1 cellular context compared by ENCODE assay signal in genomic region chr5:131230406-131230805, GRCh38.
TF ChIP-seq lines count a peak whose summit lies in the region.

No MANE protein-coding gene starts in this region.

TF ChIP-seq in SK-N-SH, 30 proteins besides CTCF, POLR2A, EP300 and RAD21 (continued from another document):
- TF ChIP-seq, protein P1, sequence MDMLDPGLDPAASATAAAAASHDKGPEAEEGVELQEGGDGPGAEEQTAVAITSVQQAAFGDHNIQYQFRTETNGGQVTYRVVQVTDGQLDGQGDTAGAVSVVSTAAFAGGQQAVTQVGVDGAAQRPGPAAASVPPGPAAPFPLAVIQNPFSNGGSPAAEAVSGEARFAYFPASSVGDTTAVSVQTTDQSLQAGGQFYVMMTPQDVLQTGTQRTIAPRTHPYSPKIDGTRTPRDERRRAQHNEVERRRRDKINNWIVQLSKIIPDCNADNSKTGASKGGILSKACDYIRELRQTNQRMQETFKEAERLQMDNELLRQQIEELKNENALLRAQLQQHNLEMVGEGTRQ (IDR thresholded peaks at IDR 0.05; ENCODE audit: borderline replicate concordance, low read depth, low read length) = no peak
- TF ChIP-seq, protein P2, sequence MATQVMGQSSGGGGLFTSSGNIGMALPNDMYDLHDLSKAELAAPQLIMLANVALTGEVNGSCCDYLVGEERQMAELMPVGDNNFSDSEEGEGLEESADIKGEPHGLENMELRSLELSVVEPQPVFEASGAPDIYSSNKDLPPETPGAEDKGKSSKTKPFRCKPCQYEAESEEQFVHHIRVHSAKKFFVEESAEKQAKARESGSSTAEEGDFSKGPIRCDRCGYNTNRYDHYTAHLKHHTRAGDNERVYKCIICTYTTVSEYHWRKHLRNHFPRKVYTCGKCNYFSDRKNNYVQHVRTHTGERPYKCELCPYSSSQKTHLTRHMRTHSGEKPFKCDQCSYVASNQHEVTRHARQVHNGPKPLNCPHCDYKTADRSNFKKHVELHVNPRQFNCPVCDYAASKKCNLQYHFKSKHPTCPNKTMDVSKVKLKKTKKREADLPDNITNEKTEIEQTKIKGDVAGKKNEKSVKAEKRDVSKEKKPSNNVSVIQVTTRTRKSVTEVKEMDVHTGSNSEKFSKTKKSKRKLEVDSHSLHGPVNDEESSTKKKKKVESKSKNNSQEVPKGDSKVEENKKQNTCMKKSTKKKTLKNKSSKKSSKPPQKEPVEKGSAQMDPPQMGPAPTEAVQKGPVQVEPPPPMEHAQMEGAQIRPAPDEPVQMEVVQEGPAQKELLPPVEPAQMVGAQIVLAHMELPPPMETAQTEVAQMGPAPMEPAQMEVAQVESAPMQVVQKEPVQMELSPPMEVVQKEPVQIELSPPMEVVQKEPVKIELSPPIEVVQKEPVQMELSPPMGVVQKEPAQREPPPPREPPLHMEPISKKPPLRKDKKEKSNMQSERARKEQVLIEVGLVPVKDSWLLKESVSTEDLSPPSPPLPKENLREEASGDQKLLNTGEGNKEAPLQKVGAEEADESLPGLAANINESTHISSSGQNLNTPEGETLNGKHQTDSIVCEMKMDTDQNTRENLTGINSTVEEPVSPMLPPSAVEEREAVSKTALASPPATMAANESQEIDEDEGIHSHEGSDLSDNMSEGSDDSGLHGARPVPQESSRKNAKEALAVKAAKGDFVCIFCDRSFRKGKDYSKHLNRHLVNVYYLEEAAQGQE (IDR thresholded peaks at IDR 0.05; ENCODE audit: low read depth, low read length) = no peak
- TF ChIP-seq FOSL2 (IDR thresholded peaks at IDR 0.05; ENCODE audit: borderline replicate concordance, low read depth) (no peak), RFX5 (IDR thresholded peaks at IDR 0.05; ENCODE audit: low read length) (no peak), TAF1 (IDR thresholded peaks at IDR 0.05; ENCODE audit: borderline replicate concordance, low read depth, low read length) (no peak), GABPA (IDR thresholded peaks at IDR 0.05; ENCODE audit: low read depth) (no peak), RXRA (IDR thresholded peaks at IDR 0.05; ENCODE audit: borderline replicate concordance, low read depth) (no peak), NFIC (IDR thresholded peaks at IDR 0.05; ENCODE audit: borderline replicate concordance) (no peak), MXI1 (IDR thresholded peaks at IDR 0.05; ENCODE audit: low read depth, low read length) (no peak), GATA2 (CRISPR knock-in tag; IDR thresholded peaks at IDR 0.05) (no peak), NRF1 (IDR thresholded peaks at IDR 0.05; ENCODE audit: low read depth, low read length) (no peak)
- TF ChIP-seq, protein P3, sequence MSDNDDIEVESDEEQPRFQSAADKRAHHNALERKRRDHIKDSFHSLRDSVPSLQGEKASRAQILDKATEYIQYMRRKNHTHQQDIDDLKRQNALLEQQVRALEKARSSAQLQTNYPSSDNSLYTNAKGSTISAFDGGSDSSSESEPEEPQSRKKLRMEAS (IDR thresholded peaks at IDR 0.05; ENCODE audit: low read depth) = no peak
